Comparison of ENCODE assay signal across 8 cellular contexts in genomic region chr10:117640406-117640805, GRCh38.
"Had no signal": no experiment of that assay in that cellular context is flagged by ENCODE, and none has a peak within 500 bp of the region (broad histone marks: within the 10 kb centered on the region; RNA-seq: fewer than 3 reads in every experiment).

No MANE protein-coding gene starts in this region.

- FAIRE-seq: G401.6, GM12878, GM12891, GM12892, GM18507, GM19239 had no signal

- ATAC-seq: GM12878 had no signal

- DNase-seq: GDM1, GF-D8 had no signal

- H3K4me3 ChIP-seq: GM12878 had no signal
